Comparison of ENCODE assay signal across 8 cellular contexts in the genomic region with DNA sequence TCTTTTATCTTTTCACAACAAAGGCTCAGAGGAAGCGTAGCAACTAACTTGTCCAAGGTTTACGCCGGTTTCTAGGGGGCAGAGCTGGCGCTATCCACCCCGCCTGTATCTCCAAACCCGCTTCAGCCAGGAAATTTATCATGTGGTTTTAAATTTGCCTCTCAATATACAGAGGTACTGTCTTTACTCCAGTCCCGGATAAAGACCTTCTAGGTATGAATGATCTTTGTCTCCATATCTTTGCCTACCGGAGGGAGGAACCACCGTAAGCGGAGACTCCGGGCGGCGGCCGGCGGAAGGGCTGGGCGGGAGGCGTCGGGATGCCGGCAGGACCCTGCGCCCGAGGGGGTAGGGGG. TPM values are rescaled to one million over a fixed set of nuclear protein-coding genes. Genes with fewer than 3 reads are reported as not detected.
DNase-seq lines count a peak whose midpoint lies in the region; ATAC-seq and TF ChIP-seq lines count a peak whose summit lies in the region.

No MANE protein-coding gene starts in this region.

- H3K36me3 Mint-ChIP-seq in memory B cell, result peaks cover 2% of the 10 kb centered on the region

- TF ChIP-seq CTCF in AG10803 (conservative IDR thresholded peaks at IDR 0.05; ENCODE audit: low read length), result no peak; the same call in 1 of the 2 replicates
- TF ChIP-seq CTCF in RWPE2 (IDR thresholded peaks at IDR 0.05; ENCODE audit: poor library complexity, severe bottlenecking), result no peak
- no peak for TF ChIP-seq CTCF in transverse colon (IDR thresholded peaks at IDR 0.05)

- TF ChIP-seq POLR2A in transverse colon (IDR thresholded peaks at IDR 0.05), result no peak

- peak overlapping the region; percentile 97 for H3K27ac Mint-ChIP-seq in memory B cell

- WGBS in transverse colon (ENCODE audit: low coverage in 1 of 2), 2 donors, result 0 to 2% methylated on average over 7 to 21 of the region's 21 CpGs

- peaks cover 12% of the 10 kb centered on the region for H3K4me1 ChIP-seq in RWPE2 (ENCODE audit: insufficient read depth, poor library complexity, severe bottlenecking)
- H3K4me1 ChIP-seq in transverse colon, result peaks cover 5 to 35% (median 9%) of the 10 kb centered on the region in 4 donors

- intact Hi-C loops in transverse colon (cut with DNase I; ENCODE audit: low total_unique reads), result no loop called here

- H3K27me3 Mint-ChIP-seq in memory B cell, result no peaks in the 10 kb centered on the region

- peak; percentile 6 for ATAC-seq in GM18861 (IDR thresholded peaks at IDR 0.05; ENCODE audit: unreplicated experiment)
- ATAC-seq in HG03354 (IDR thresholded peaks at IDR 0.05; ENCODE audit: poor library complexity, severe bottlenecking, unreplicated experiment), result peak; percentile 29
- ATAC-seq in RWPE2 (ENCODE audit: low read depth), result no peak; the same call in none of the 3 replicates
- ATAC-seq in memory B cell (ENCODE audit: low read depth), result peak; percentile 13

- no peaks in the 10 kb centered on the region for H3K9me3 Mint-ChIP-seq in memory B cell

- in situ Hi-C loops in transverse colon (cut with MboI; ENCODE audit: low pct_ligation_motif_present in 1 of 4, low pct_unique_long_range_greater_than_20kb in 1 of 4, low sequenced_read_pairs in 3 of 4), result loop anchor here (25.0 kb wide), 4 partner anchors 165 to 365 kb away; no protein-coding TSS in a partner anchor

- H3K27ac ChIP-seq in RWPE2 (ENCODE audit: poor library complexity, severe bottlenecking) (peak overlapping the region; percentile 71), transverse colon (peak overlapping the region; percentile 85 to 96 (median 94))

- H3K9me3 ChIP-seq in RWPE2 (ENCODE audit: severe bottlenecking) (no peaks in the 10 kb centered on the region), transverse colon (no peaks in the 10 kb centered on the region)

- H3K36me3 ChIP-seq in RWPE2 (ENCODE audit: low read depth), result no peaks in the 10 kb centered on the region
- no peaks in the 10 kb centered on the region for H3K36me3 ChIP-seq in transverse colon

- peaks cover 21% of the 10 kb centered on the region for H3K4me1 Mint-ChIP-seq in memory B cell

- DNase-seq in AG10803 (ENCODE audit: low read depth) (peak; percentile 29), RWPE2 (ENCODE audit: low spot score) (no peak), memory B cell (ENCODE audit: low spot score in 2 of 2) (no peak), transverse colon (no peak), foreskin melanocyte (no peak)
- DNase-seq in effector CD4-positive, alpha-beta T cell, result peak; percentile 2

- H3K4me3 ChIP-seq in AG10803 (ENCODE audit: low read length), result peak overlapping the region; percentile 83
- peak overlapping the region; percentile 62 for H3K4me3 ChIP-seq in RWPE2 (ENCODE audit: severe bottlenecking)
- peak overlapping the region; percentile 69 to 96 (median 88) for H3K4me3 ChIP-seq in transverse colon

- H3K4me3 Mint-ChIP-seq in memory B cell, result peak overlapping the region; percentile 99

- TF ChIP-seq EP300 in transverse colon (IDR thresholded peaks at IDR 0.05; ENCODE audit: low read depth), result no peak

- H3K27me3 ChIP-seq in RWPE2 (ENCODE audit: insufficient read depth, poor library complexity, severe bottlenecking), result no peaks in the 10 kb centered on the region
- no peaks in the 10 kb centered on the region for H3K27me3 ChIP-seq in transverse colon

RNA-seq across cellular contexts. Expression of a gene that starts 0.7 kb away (rescaled TPM):
- 10 to 100 TPM in 1 of 4 donors, 1 to 10 TPM in 3; 2.0 to 20.8 (median 7.2) TPM for total RNA-seq in transverse colon

RNA-seq across cellular contexts. Expression of a gene that starts 34.5 kb away (rescaled TPM):
- 10 to 100 TPM; 16.9 to 32.8 (median 22.0) TPM for total RNA-seq in transverse colon

Comparison
In these comparisons a context has a peak if more than half of its experiments do, and no peak if none do; other contexts are left out.
1. DNase-seq: peak in AG10803 (single experiment) and effector CD4-positive, alpha-beta T cell (single experiment); none in RWPE2 (single experiment), memory B cell (0 of 2), transverse colon (single experiment) and foreskin melanocyte (single experiment).
2. Peak in every context shown above with its lines, with median percentiles within 50 percentile points of each other: H3K4me3 ChIP-seq.